Comparison of ENCODE assay signal across 8 cellular contexts in genomic region chr14:60734465-60735242, GRCh38. TPM values are rescaled to one million over a fixed set of nuclear protein-coding genes. Genes with fewer than 3 reads are reported as not detected.
DNase-seq lines count a peak whose midpoint lies in the region; ATAC-seq, FAIRE-seq and TF ChIP-seq lines count a peak whose summit lies in the region.

MNAT1 (plus strand) TSS chr14:60734761; CDS start chr14:60734863, 102 bp downstream.

- no peaks in the 10 kb centered on the region for H3K27me3 ChIP-seq in Loucy (ENCODE audit: insufficient read depth, low read length, poor library complexity, severe bottlenecking)
- H3K27me3 ChIP-seq in SJCRH30, result no peaks in the 10 kb centered on the region
- no peaks in the 10 kb centered on the region for H3K27me3 ChIP-seq in testis

- peak; percentile 13 for DNase-seq in H54 (ENCODE audit: insufficient read length, low spot score)
- peak; percentile 85 to 89 for DNase-seq in SJCRH30
- peak; percentile 40 to 66 (median 52) for DNase-seq in activated naive CD4-positive, alpha-beta T cell (lab: John Stamatoyannopoulos, UW)
- DNase-seq in glomerular endothelial cell (ENCODE audit: extremely low read depth, low read depth, low spot score), result no peak
- no peak for DNase-seq in omental fat pad (ENCODE audit: low spot score)
- DNase-seq in testis, result peak; percentile 85

- H3K9me3 ChIP-seq in ES-I3 (ENCODE audit: control insufficient read depth, insufficient read depth, low read length), result no peaks in the 10 kb centered on the region
- no peaks in the 10 kb centered on the region for H3K9me3 ChIP-seq in Loucy (ENCODE audit: insufficient read depth, low read depth, low read length)
- H3K9me3 ChIP-seq in SJCRH30 (replicated peaks), result no peaks in the 10 kb centered on the region; the same call in 1 of the 2 replicates
- H3K9me3 ChIP-seq in testis, result no peaks in the 10 kb centered on the region

- TF ChIP-seq CTCF in Loucy (conservative IDR thresholded peaks at IDR 0.05; ENCODE audit: low read length) (no peak), omental fat pad (IDR thresholded peaks at IDR 0.05) (no peak), testis (IDR thresholded peaks at IDR 0.05) (no peak)

- no peak for FAIRE-seq in H54 (lab: Jason Lieb, UNC)

- no peaks in the 10 kb centered on the region for H3K4me1 ChIP-seq in ES-I3 (ENCODE audit: insufficient read depth, low read length)
- peaks cover 25% of the 10 kb centered on the region for H3K4me1 ChIP-seq in Loucy (ENCODE audit: insufficient read depth, low read length, poor library complexity, severe bottlenecking)
- peaks cover 2% of the 10 kb centered on the region; the same call in 1 of the 2 replicates for H3K4me1 ChIP-seq in SJCRH30
- H3K4me1 ChIP-seq in testis, result peaks cover 15% of the 10 kb centered on the region

- no peaks in the 10 kb centered on the region for H3K36me3 ChIP-seq in ES-I3 (ENCODE audit: insufficient read depth, low read length)
- no peaks in the 10 kb centered on the region for H3K36me3 ChIP-seq in Loucy (ENCODE audit: insufficient read depth, low read length)
- no peaks in the 10 kb centered on the region for H3K36me3 ChIP-seq in SJCRH30
- H3K36me3 ChIP-seq in testis (ENCODE audit: low read depth, missing control alignments), result no peaks in the 10 kb centered on the region

- H3K9ac ChIP-seq in ES-I3 (ENCODE audit: low read depth, low read length) (peak within 1 kb of the TSS; percentile 79), Loucy (ENCODE audit: low read depth, low read length, poor library complexity, severe bottlenecking) (peak within 1 kb of the TSS; percentile 88)

- peak; percentile 56; the same call in 1 of the 2 replicates for TF ChIP-seq POLR2A in H54 (IDR thresholded peaks at IDR 0.05; ENCODE audit: low read depth, low read length)
- no peak for TF ChIP-seq POLR2A in testis (IDR thresholded peaks at IDR 0.05)

- 2 to 3% methylated on average over 28 to 33 of the region's 33 CpGs for WGBS in testis, 2 donors

- peaks cover 30% of the 10 kb centered on the region for H4K20me1 ChIP-seq in Loucy (ENCODE audit: insufficient read depth, low read length, poor library complexity, severe bottlenecking)

- H3K27ac ChIP-seq in SJCRH30 (peak within 1 kb of the TSS; percentile 74), testis (peak within 1 kb of the TSS; percentile 83 to 88)

- peak within 1 kb of the TSS; percentile 93 for H3K4me2 ChIP-seq in Loucy (ENCODE audit: low read depth, low read length, poor library complexity, severe bottlenecking)

- peak within 1 kb of the TSS; percentile 92 for H3K4me3 ChIP-seq in Loucy (ENCODE audit: low read length, poor library complexity, severe bottlenecking)
- peak within 1 kb of the TSS; percentile 93 for H3K4me3 ChIP-seq in SJCRH30
- H3K4me3 ChIP-seq in testis, result peak within 1 kb of the TSS; percentile 89 to 90

- H2AFZ ChIP-seq in Loucy (ENCODE audit: low read length), result peak within 1 kb of the TSS; percentile 95

- peak; percentile 95 for ATAC-seq in omental fat pad (ENCODE audit: low FRiP score)

- peaks cover 51% of the 10 kb centered on the region for H3K79me2 ChIP-seq in Loucy (ENCODE audit: insufficient read depth, low read length)

- H3K9me2 ChIP-seq in Loucy (replicated peaks; ENCODE audit: low read depth, low read length), result no peaks in the 10 kb centered on the region

- no peaks in the 10 kb centered on the region for H3F3A ChIP-seq in Loucy (ENCODE audit: low read depth)

- intact Hi-C loops in testis (cut with DNase I; ENCODE audit: low total_unique reads), result no loop called here

RNA-seq across cellular contexts. Expression of gene MNAT1, which starts in this region (rescaled TPM):
- 103 and 129 TPM in 2 replicates for total RNA-seq in SJCRH30 (2014; rRNA removed; shearing (Covaris generic))
- total RNA-seq in glomerular endothelial cell (35.8 and 36.7 TPM in 2 replicates), omental fat pad (10 to 100 TPM; 20.4 to 35.4 (median 31.3) TPM), testis (10 to 100 TPM; 36.0 to 39.9 TPM)
- polyA plus RNA-seq in testis (ENCODE audit: insufficient read depth, low read depth, low replicate concordance), result 17.3 TPM

Comparison
In these comparisons a context has a peak if more than half of its experiments do, and no peak if none do; other contexts are left out.
1. DNase-seq: peak in H54 (single experiment), SJCRH30 (2 of 2), activated naive CD4-positive, alpha-beta T cell (4 of 4) and testis (single experiment); none in glomerular endothelial cell (single experiment) and omental fat pad (single experiment).
2. Peak in every context shown above with its lines, with median percentiles within 50 percentile points of each other: H3K4me3 ChIP-seq.